ENCODE assay signal across 8 cellular contexts in the genomic region with DNA sequence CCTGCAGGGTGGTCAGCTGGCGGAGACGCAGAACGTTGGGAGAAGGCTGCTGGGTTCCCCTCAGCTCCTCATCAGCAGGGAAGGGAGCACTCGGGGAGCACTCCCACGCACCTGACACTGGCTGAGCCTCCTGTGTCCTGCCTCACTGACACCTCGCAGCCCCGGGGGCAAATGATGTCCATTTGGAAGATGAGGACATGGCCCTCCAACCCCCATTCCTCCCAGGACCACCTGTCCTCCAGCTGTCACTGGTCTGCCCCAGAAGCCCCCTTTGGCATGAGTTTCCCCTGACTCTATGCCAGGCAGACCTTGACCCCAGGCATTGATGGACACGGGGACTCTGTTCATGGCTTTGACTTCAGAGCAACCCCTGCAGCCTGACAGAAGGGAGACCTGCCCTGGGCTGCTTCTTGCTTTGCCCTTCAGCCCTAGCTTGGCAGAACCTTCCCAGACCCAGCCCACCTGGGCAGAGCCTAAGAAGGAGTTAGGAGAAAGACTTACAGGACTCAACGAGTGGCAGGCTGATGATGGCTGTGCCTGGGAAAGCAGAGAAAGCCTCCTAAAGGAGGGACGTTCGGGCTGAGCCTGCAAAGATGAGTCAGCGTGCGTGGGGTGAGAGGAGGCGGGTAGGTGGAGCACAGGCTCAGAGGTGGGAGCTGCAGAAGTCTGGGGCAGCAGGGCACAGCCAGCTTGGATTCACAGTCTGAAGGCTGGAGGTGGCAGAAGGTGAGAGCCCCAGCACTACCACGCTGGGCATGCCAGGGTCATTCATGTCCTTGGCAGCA.
DNase-seq lines count a peak whose midpoint lies in the region; ATAC-seq lines count a peak whose summit lies in the region.

No MANE protein-coding gene starts in this region.

- intact Hi-C loops in head of caudate nucleus (cut with DNase I) = loop anchor here (2.0 kb wide), 1 partner anchor 18 kb away; no protein-coding TSS in a partner anchor

- peak; percentile 42 for DNase-seq in stimulated activated naive CD4-positive, alpha-beta T cell treated with Interleukin-2 at 50 U/mL for 16 hours (lab: John Stamatoyannopoulos, UW)
- no peak for DNase-seq in stimulated activated naive CD4-positive, alpha-beta T cell (lab: John Stamatoyannopoulos, UW)
- DNase-seq in activated CD8-positive, alpha-beta memory T cell treated with anti-CD3 and anti-CD28 coated beads, Interleukin-2, amount 50 U/mL, for 4 hours = peak; percentile 49
- DNase-seq in head of caudate nucleus (peak; percentile 63 to 96 (median 86)), GM19240 (ENCODE audit: insufficient read length, low spot score) (no peak)
- peak; percentile 49 to 52 for DNase-seq in stimulated activated CD4-positive, alpha-beta T cell treated with anti-CD3 and anti-CD28 coated beads, Interleukin-2, amount 100 ng/mL, for 24 hours

- ATAC-seq in GM18909 (IDR thresholded peaks at IDR 0.05; ENCODE audit: poor library complexity, unreplicated experiment) (no peak), HG02763 (IDR thresholded peaks at IDR 0.05; ENCODE audit: unreplicated experiment) (no peak)

Comparison
In these comparisons a context has a peak if more than half of its experiments do, and no peak if none do; other contexts are left out.
1. DNase-seq: peak in stimulated activated naive CD4-positive, alpha-beta T cell treated with Interleukin-2 at 50 U/mL for 16 hours (single experiment), activated CD8-positive, alpha-beta memory T cell treated with anti-CD3 and anti-CD28 coated beads, Interleukin-2, amount 50 U/mL, for 4 hours (single experiment), head of caudate nucleus (42 of 42) and stimulated activated CD4-positive, alpha-beta T cell treated with anti-CD3 and anti-CD28 coated beads, Interleukin-2, amount 100 ng/mL, for 24 hours (2 of 2); none in stimulated activated naive CD4-positive, alpha-beta T cell (0 of 6) and GM19240 (single experiment).